ENCODE assay signal across 20 cellular contexts in genomic region chr2:49621014-49621413, GRCh38.
DNase-seq lines count a peak whose midpoint lies in the region; ATAC-seq and TF ChIP-seq lines count a peak whose summit lies in the region.
"Had no signal": no experiment of that assay in that cellular context is flagged by ENCODE, and none has a peak within 500 bp of the region (broad histone marks: within the 10 kb centered on the region; RNA-seq: fewer than 3 reads in every experiment).

No MANE protein-coding gene starts in this region.

- H3K27me3 ChIP-seq in mesendoderm (ENCODE audit: insufficient read depth, low read length, poor library complexity), result no peaks in the 10 kb centered on the region
- H3K27me3 ChIP-seq in neuronal stem cell (ENCODE audit: control insufficient read depth in 3 of 3, insufficient read depth in 3 of 3, low read depth in 1 of 3, low read length in 3 of 3), result no peaks in the 10 kb centered on the region
- H3K27me3 ChIP-seq in aorta (ENCODE audit: control insufficient read depth in 1 of 2, insufficient read depth in 2 of 2, low read length in 1 of 2), result no peaks in the 10 kb centered on the region
- H3K27me3 ChIP-seq: BLaER1 had no signal

- no peak overlapping the region for H2BK15ac ChIP-seq in mesendoderm (replicated peaks; ENCODE audit: low read depth)
- H2BK15ac ChIP-seq in neuronal stem cell (ENCODE audit: low read length), result no peak overlapping the region

- H3K4me3 ChIP-seq in mesendoderm (ENCODE audit: low read length), result no peak overlapping the region
- H3K4me3 ChIP-seq in neuronal stem cell (ENCODE audit: low read length in 2 of 2), result no peak overlapping the region
- H3K4me3 ChIP-seq in aorta (ENCODE audit: low read length in 2 of 2), result no peak overlapping the region
- H3K4me3 ChIP-seq: BLaER1, GM23248 had no signal

- H3K23ac ChIP-seq in mesendoderm (ENCODE audit: low read length), result no peak overlapping the region
- no peak overlapping the region for H3K23ac ChIP-seq in neuronal stem cell (ENCODE audit: low read depth, low read length, poor library complexity)

- H2BK5ac ChIP-seq in mesendoderm (ENCODE audit: low read length) (no peak overlapping the region), neuronal stem cell (ENCODE audit: low read length) (no peak overlapping the region)

- H3K36me3 ChIP-seq in mesendoderm (ENCODE audit: control insufficient read depth, insufficient read depth, low read length) (no peaks in the 10 kb centered on the region), neuronal stem cell (replicated peaks in 1 of 2; ENCODE audit: control insufficient read depth in 2 of 2, insufficient read depth in 2 of 2, low read length in 2 of 2) (no peaks in the 10 kb centered on the region), aorta (ENCODE audit: control insufficient read depth in 1 of 2, insufficient read depth in 2 of 2, low read length in 1 of 2) (no peaks in the 10 kb centered on the region)
- H3K36me3 ChIP-seq: BLaER1 had no signal

- H3K4me2 ChIP-seq in mesendoderm (ENCODE audit: low read length) (no peak overlapping the region), neuronal stem cell (ENCODE audit: insufficient read depth, low read length, poor library complexity, severe bottlenecking) (no peak overlapping the region)
- H3K4me2 ChIP-seq: BLaER1 had no signal

- H4K8ac ChIP-seq in mesendoderm (ENCODE audit: low read depth, low read length), result no peak overlapping the region
- no peak overlapping the region for H4K8ac ChIP-seq in neuronal stem cell (ENCODE audit: low read depth, low read length)

- H3K4me1 Mint-ChIP-seq in type B pancreatic cell (ENCODE audit: unreplicated experiment), result peaks cover 5% of the 10 kb centered on the region
- H3K4me1 Mint-ChIP-seq: B cell; CD4-positive, CD25-positive, alpha-beta regulatory T cell; H9 had no signal

- DNase-seq in NCI-H146 (lab: John Stamatoyannopoulos, UW) (peak; percentile 10), NCI-H146 treated with DMSO at 0.1 percent for 48 hours (lab: John Stamatoyannopoulos, UW; ENCODE audit: unreplicated experiment) (no peak), NCI-H2227 treated with DMSO at 0.1 percent for 48 hours (lab: John Stamatoyannopoulos, UW) (peak; percentile 60), mesendoderm (peak; percentile 63), neuronal stem cell (ENCODE audit: low spot score) (no peak), aorta (no peak), type B pancreatic cell (ENCODE audit: extremely low spot score, unreplicated experiment) (no peak)
- DNase-seq in activated CD4-positive, alpha-beta T cell treated with anti-CD3 and anti-CD28 coated beads, Interleukin-2, amount 50 U/mL, for 1 hour, result no peak
- DNase-seq: Caco-2; CD4-positive, CD25-positive, alpha-beta regulatory T cell; CD8-positive, alpha-beta T cell; DMS153; DND-41; GM23248; H9 had no signal

- no peak overlapping the region for H3K4me3 Mint-ChIP-seq in type B pancreatic cell
- H3K4me3 Mint-ChIP-seq: B cell; CD4-positive, CD25-positive, alpha-beta regulatory T cell; CD8-positive, alpha-beta T cell; H9 had no signal

- H3K4me1 ChIP-seq in mesendoderm (ENCODE audit: control insufficient read depth, low read depth, low read length) (no peaks in the 10 kb centered on the region), neuronal stem cell (ENCODE audit: control insufficient read depth in 2 of 2, insufficient read depth in 1 of 2, low read depth in 1 of 2, low read length in 2 of 2) (peaks cover 0 to 3% of the 10 kb centered on the region in 2 donors), aorta (ENCODE audit: control insufficient read depth in 1 of 2, insufficient read depth in 2 of 2, low read length in 2 of 2) (no peaks in the 10 kb centered on the region)
- H3K4me1 ChIP-seq: BLaER1 had no signal

- no peak overlapping the region for H3K27ac Mint-ChIP-seq in type B pancreatic cell
- H3K27ac Mint-ChIP-seq: B cell; CD4-positive, CD25-positive, alpha-beta regulatory T cell; CD8-positive, alpha-beta T cell had no signal

- no peaks in the 10 kb centered on the region for H3K79me2 ChIP-seq in mesendoderm (ENCODE audit: control insufficient read depth, insufficient read depth, low read length)

- no peaks in the 10 kb centered on the region for H3K36me3 Mint-ChIP-seq in type B pancreatic cell
- H3K36me3 Mint-ChIP-seq: CD4-positive, CD25-positive, alpha-beta regulatory T cell; CD8-positive, alpha-beta T cell had no signal

- no peaks in the 10 kb centered on the region for H3K27me3 Mint-ChIP-seq in type B pancreatic cell
- H3K27me3 Mint-ChIP-seq: B cell; CD4-positive, CD25-positive, alpha-beta regulatory T cell had no signal

- H3K9me3 ChIP-seq in neuronal stem cell (replicated peaks in 1 of 2; ENCODE audit: control insufficient read depth in 2 of 2, insufficient read depth in 1 of 2, low read depth in 1 of 2, low read length in 2 of 2), result peaks cover 0 to 4% of the 10 kb centered on the region in 2 donors
- no peaks in the 10 kb centered on the region for H3K9me3 ChIP-seq in aorta (ENCODE audit: control insufficient read depth, low read length)
- H3K9me3 ChIP-seq: BLaER1, Caco-2 had no signal

- H2BK120ac ChIP-seq in mesendoderm (ENCODE audit: low read depth, low read length) (no peak overlapping the region), neuronal stem cell (ENCODE audit: low read depth, low read length) (no peak overlapping the region)

- peak overlapping the region; percentile 9 for H2AFZ ChIP-seq in neuronal stem cell (ENCODE audit: low read length)
- H2AFZ ChIP-seq: GM23248 had no signal

- no CpG with 5 or more reads among the region's 2 CpGs for WGBS in mesendoderm (ENCODE audit: extremely low coverage, insufficient coverage, low lambda C conversion rate)
- no CpG with 5 or more reads among the region's 2 CpGs for WGBS in neuronal stem cell (ENCODE audit: extremely low coverage in 2 of 2, insufficient read length in 2 of 2, insufficient replicate concordance in 1 of 2), 2 donors
- WGBS in aorta, 2 donors, result 88 to 89% methylated on average over 2 of the region's 2 CpGs

- no peak for ATAC-seq in aorta (ENCODE audit: low FRiP score)
- ATAC-seq: CD8-positive, alpha-beta T cell; HCT116 had no signal

- intact Hi-C loops in aorta (cut with DNase I), result no loop called here

- H2BK12ac ChIP-seq in neuronal stem cell (ENCODE audit: low read length), result no peak overlapping the region

- no peak overlapping the region for H3K9ac ChIP-seq in mesendoderm (ENCODE audit: low read length)
- no peak overlapping the region for H3K9ac ChIP-seq in neuronal stem cell (ENCODE audit: low read depth, low read length, poor library complexity)
- H3K9ac ChIP-seq: BLaER1, GM23248 had no signal

- no peaks in the 10 kb centered on the region for H3K9me3 Mint-ChIP-seq in type B pancreatic cell
- H3K9me3 Mint-ChIP-seq: H9 had no signal

- H3K27ac ChIP-seq in mesendoderm (ENCODE audit: low read depth, low read length) (no peak overlapping the region), neuronal stem cell (replicated peaks; ENCODE audit: low read length) (no peak overlapping the region), aorta (ENCODE audit: low read depth in 1 of 2, low read length in 2 of 2) (no peak overlapping the region)
- H3K27ac ChIP-seq: 22Rv1, BLaER1, C4-2B, GM23248 had no signal

- H3K18ac ChIP-seq in mesendoderm (ENCODE audit: low read length) (no peak overlapping the region), neuronal stem cell (ENCODE audit: low read length) (no peak overlapping the region)

- H4K91ac ChIP-seq in neuronal stem cell (ENCODE audit: low read depth, low read length, poor library complexity), result no peak overlapping the region

- no peak for TF ChIP-seq CTCF in type B pancreatic cell (conservative IDR thresholded peaks at IDR 0.05)

- H3K79me1 ChIP-seq in mesendoderm (ENCODE audit: low read length) (no peaks in the 10 kb centered on the region), neuronal stem cell (ENCODE audit: low read depth, low read length) (no peaks in the 10 kb centered on the region)

- H3K14ac ChIP-seq in neuronal stem cell (ENCODE audit: low read length), result no peak overlapping the region

- no peak overlapping the region for H2AK5ac ChIP-seq in mesendoderm (ENCODE audit: low read length)
- H2AK5ac ChIP-seq in neuronal stem cell (ENCODE audit: low read depth, low read length), result no peak overlapping the region

- H3K56ac ChIP-seq in mesendoderm (ENCODE audit: low read length), result no peak overlapping the region

- H4K5ac ChIP-seq in mesendoderm (ENCODE audit: low read length), result no peak overlapping the region

- H3K4ac ChIP-seq in mesendoderm (ENCODE audit: low read depth, low read length) (no peak overlapping the region), neuronal stem cell (ENCODE audit: low read length) (no peak overlapping the region)

Comparison
In these comparisons a context has a peak if more than half of its experiments do, and no peak if none do; other contexts are left out.
1. DNase-seq: peak in NCI-H146 (single experiment), NCI-H2227 treated with DMSO at 0.1 percent for 48 hours (single experiment) and mesendoderm (single experiment); none in NCI-H146 treated with DMSO at 0.1 percent for 48 hours (single experiment), neuronal stem cell (single experiment), aorta (0 of 2), activated CD4-positive, alpha-beta T cell treated with anti-CD3 and anti-CD28 coated beads, Interleukin-2, amount 50 U/mL, for 1 hour (single experiment) and type B pancreatic cell (single experiment).